ENCODE assay signal across 1 cellular context in genomic region chr17:48603959-48604769, GRCh38.
TF ChIP-seq lines count a peak whose summit lies in the region.

No MANE protein-coding gene starts in this region.

TF ChIP-seq in A549, 52 proteins besides CTCF, POLR2A, EP300 and RAD21 (continued from another document):
- peak; percentile 81 for TF ChIP-seq MAX (IDR thresholded peaks at IDR 0.05)
